Comparison of ENCODE assay signal across 8 cellular contexts in genomic region chr13:30132623-30133553, GRCh38.
A peak's percentile ranks its signal among the peaks of the same experiment; 100 is the strongest.
DNase-seq lines count a peak whose midpoint lies in the region; ATAC-seq, FAIRE-seq and TF ChIP-seq lines count a peak whose summit lies in the region.

No MANE protein-coding gene starts in this region.

- peak overlapping the region; percentile 64 for H3K4me2 ChIP-seq in OCI-LY3 (ENCODE audit: low read length)
- no peak overlapping the region for H3K4me2 ChIP-seq in endothelial cell of umbilical vein (ENCODE audit: insufficient read depth, low read length)

- H3K27me3 ChIP-seq in OCI-LY3 (ENCODE audit: low read depth, low read length) (no peaks in the 10 kb centered on the region), endothelial cell of umbilical vein (ENCODE audit: control insufficient read depth in 2 of 2, insufficient read depth in 2 of 2, low read length in 2 of 2) (no peaks in the 10 kb centered on the region)

- peak; percentile 93 for FAIRE-seq in endothelial cell of umbilical vein (lab: Jason Lieb, UNC)

- dilution Hi-C loops in endothelial cell of umbilical vein (cut with MboI; ENCODE audit: extremely low pct_ligation_motif_present, low sequenced_read_pairs), result loop anchor here (25.0 kb wide), 1 partner anchor 204 kb away; no protein-coding TSS in a partner anchor

- peak overlapping the region; percentile 16; the same call in 1 of the 2 replicates for H3K4me3 ChIP-seq in OCI-LY3 (ENCODE audit: low read length)
- no peak overlapping the region for H3K4me3 ChIP-seq in endothelial cell of umbilical vein (replicated peaks in 1 of 3; ENCODE audit: insufficient read depth in 1 of 3, low read depth in 1 of 3, low read length in 3 of 3)

- POLR2A ChIA-PET in endothelial cell of umbilical vein (lab: Charles Lee), result no interaction called here

- H3K79me2 ChIP-seq in OCI-LY3 (ENCODE audit: low read length), result no peaks in the 10 kb centered on the region
- no peaks in the 10 kb centered on the region for H3K79me2 ChIP-seq in endothelial cell of umbilical vein (ENCODE audit: control insufficient read depth, insufficient read depth, low read length)

- TF ChIP-seq POLR2A in endothelial cell of umbilical vein (IDR thresholded peaks at IDR 0.05; ENCODE audit: low read depth, low read length), result no peak

- no peaks in the 10 kb centered on the region for H3K9me1 ChIP-seq in endothelial cell of umbilical vein (replicated peaks; ENCODE audit: control insufficient read depth, extremely low read depth, insufficient read depth, low read length)

- no peaks in the 10 kb centered on the region for H3K9me3 ChIP-seq in OCI-LY3 (ENCODE audit: insufficient read depth, low read length)
- no peaks in the 10 kb centered on the region for H3K9me3 ChIP-seq in endothelial cell of umbilical vein (replicated peaks; ENCODE audit: control insufficient read depth, insufficient read depth, low read length)

- H2AFZ ChIP-seq in OCI-LY3 (ENCODE audit: low read depth, low read length) (peak overlapping the region; percentile 48; the same call in 1 of the 2 replicates), endothelial cell of umbilical vein (ENCODE audit: low read depth, low read length) (peak overlapping the region; percentile 89)

- CTCF ChIA-PET in endothelial cell of umbilical vein (lab: Charles Lee), result interaction anchor here (0.5 to 6.6 kb wide), 112 partner anchors 8 to 915 kb away, joined by 3 to 76 read pairs (median 5); partner anchors contain the start of genes HMGB1, KATNAL1, MEDAG and USPL1

- H3K36me3 ChIP-seq in OCI-LY3 (replicated peaks; ENCODE audit: low read depth, low read length), result no peaks in the 10 kb centered on the region
- no peaks in the 10 kb centered on the region for H3K36me3 ChIP-seq in endothelial cell of umbilical vein (ENCODE audit: control insufficient read depth in 2 of 2, extremely low read depth in 1 of 2, insufficient read depth in 2 of 2, low read length in 2 of 2)

- H4K20me1 ChIP-seq in OCI-LY3 (ENCODE audit: insufficient read depth, low read length) (no peaks in the 10 kb centered on the region), endothelial cell of umbilical vein (replicated peaks; ENCODE audit: control insufficient read depth, extremely low read depth, insufficient read depth, low read length) (no peaks in the 10 kb centered on the region)

- TF ChIP-seq CTCF in OCI-LY3 (IDR thresholded peaks at IDR 0.05; ENCODE audit: low read depth, low read length) (peak; percentile 95), endothelial cell of umbilical vein (IDR thresholded peaks at IDR 0.05; ENCODE audit: extremely low read depth in 1 of 2, insufficient read depth in 1 of 2, low read depth in 1 of 2, low read length in 2 of 2) (peak; percentile 79 to 92)

- DNase-seq in D341Med (ENCODE audit: low spot score), result peak; percentile 88
- peak; percentile 83 for DNase-seq in HuH-7 (ENCODE audit: low spot score)
- peak; percentile 93 for DNase-seq in activated CD8-positive, alpha-beta memory T cell treated with anti-CD3 and anti-CD28 coated beads, Interleukin-2, amount 50 U/mL, for 24 hours (ENCODE audit: extremely low read depth)
- DNase-seq in endothelial cell of umbilical vein (ENCODE audit: low read depth, low spot score), result peak; percentile 89
- peak; percentile 96 for DNase-seq in mucosa of gallbladder (ENCODE audit: low spot score)
- DNase-seq in stimulated activated CD8-positive, alpha-beta memory T cell treated with anti-CD3 and anti-CD28 coated beads, Interleukin-4, amount 100 ng/mL, for 4 hours (ENCODE audit: low read depth in 2 of 2, low spot score in 1 of 2), result peak; percentile 88 to 99

- H3K9ac ChIP-seq in OCI-LY3 (ENCODE audit: low read length) (peak overlapping the region; percentile 43; the same call in 1 of the 2 replicates), endothelial cell of umbilical vein (replicated peaks; ENCODE audit: extremely low read depth, insufficient read depth, low read length) (no peak overlapping the region)

- H3K4me1 ChIP-seq in OCI-LY3 (ENCODE audit: low read length), result peaks cover 38% of the 10 kb centered on the region
- H3K4me1 ChIP-seq in endothelial cell of umbilical vein (ENCODE audit: control insufficient read depth, extremely low read depth, insufficient read depth, low read length), result peaks cover 4% of the 10 kb centered on the region

- intact Hi-C loops in endothelial cell of umbilical vein (cut with micrococcal nuclease), result loop anchor here (1.0 to 10.0 kb wide), 12 partner anchors 25 to 911 kb away; partner anchors contain the start of genes KATNAL1 and USPL1

- no TSS peak for BruUV-seq in endothelial cell of umbilical vein (replicated peaks; lab: Mats Ljungman, UMichigan)

- H3K27ac ChIP-seq in OCI-LY3 (ENCODE audit: low read length) (no peak overlapping the region), endothelial cell of umbilical vein (ENCODE audit: insufficient read depth, low read depth, low read length) (no peak overlapping the region)

- ATAC-seq in GM21423 (IDR thresholded peaks at IDR 0.05; ENCODE audit: unreplicated experiment), result peak; percentile 89

TF ChIP-seq in endothelial cell of umbilical vein, 7 proteins besides CTCF, POLR2A, EP300 and RAD21:
- TF ChIP-seq GATA2 (IDR thresholded peaks at IDR 0.05; ENCODE audit: insufficient read depth, insufficient read length, low read depth, low read length) (no peak), JUN (IDR thresholded peaks at IDR 0.05; ENCODE audit: borderline replicate concordance, insufficient read depth, insufficient read length, low read depth) (no peak), POLR2AphosphoS5 (IDR thresholded peaks at IDR 0.05; ENCODE audit: insufficient read depth, low read depth, low read length) (no peak), EZH2 (IDR thresholded peaks at IDR 0.05; ENCODE audit: borderline replicate concordance, low read depth, low read length, severe bottlenecking) (no peak), MYC (IDR thresholded peaks at IDR 0.05; ENCODE audit: low read depth, low read length) (no peak), MAX (IDR thresholded peaks at IDR 0.05; ENCODE audit: insufficient read depth, insufficient read length) (no peak), FOS (IDR thresholded peaks at IDR 0.05; ENCODE audit: borderline replicate concordance, insufficient read depth, low read length) (no peak)
